In the genomic region with DNA sequence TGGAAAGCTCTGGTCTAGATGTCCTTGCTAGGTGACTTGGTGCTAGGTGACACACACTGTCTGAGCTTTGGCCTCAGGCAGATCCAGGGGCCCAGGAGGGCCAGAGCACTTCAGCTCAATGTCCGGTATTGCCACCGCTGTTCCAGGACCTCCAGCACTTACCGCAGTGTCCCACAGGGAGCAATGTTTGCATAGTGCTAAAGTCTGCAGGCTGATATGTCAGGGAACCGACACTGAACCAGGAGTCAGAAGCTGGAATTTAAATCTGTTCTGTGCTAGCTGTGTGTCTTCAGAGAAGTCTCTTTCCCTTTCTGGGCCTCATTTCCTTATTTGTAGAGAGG, we compare ENCODE assay signal across 1 cellular context.
TF ChIP-seq lines count a peak whose summit lies in the region.

No MANE protein-coding gene starts in this region.

TF ChIP-seq in HepG2, 621 proteins besides CTCF, POLR2A, EP300 and RAD21 (continued from another document and continues in another):
- TF ChIP-seq, protein P1, sequence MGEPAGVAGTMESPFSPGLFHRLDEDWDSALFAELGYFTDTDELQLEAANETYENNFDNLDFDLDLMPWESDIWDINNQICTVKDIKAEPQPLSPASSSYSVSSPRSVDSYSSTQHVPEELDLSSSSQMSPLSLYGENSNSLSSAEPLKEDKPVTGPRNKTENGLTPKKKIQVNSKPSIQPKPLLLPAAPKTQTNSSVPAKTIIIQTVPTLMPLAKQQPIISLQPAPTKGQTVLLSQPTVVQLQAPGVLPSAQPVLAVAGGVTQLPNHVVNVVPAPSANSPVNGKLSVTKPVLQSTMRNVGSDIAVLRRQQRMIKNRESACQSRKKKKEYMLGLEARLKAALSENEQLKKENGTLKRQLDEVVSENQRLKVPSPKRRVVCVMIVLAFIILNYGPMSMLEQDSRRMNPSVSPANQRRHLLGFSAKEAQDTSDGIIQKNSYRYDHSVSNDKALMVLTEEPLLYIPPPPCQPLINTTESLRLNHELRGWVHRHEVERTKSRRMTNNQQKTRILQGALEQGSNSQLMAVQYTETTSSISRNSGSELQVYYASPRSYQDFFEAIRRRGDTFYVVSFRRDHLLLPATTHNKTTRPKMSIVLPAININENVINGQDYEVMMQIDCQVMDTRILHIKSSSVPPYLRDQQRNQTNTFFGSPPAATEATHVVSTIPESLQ (CRISPR knock-in tag; conservative IDR thresholded peaks at IDR 0.05), result no peak
- TF ChIP-seq ELF1 (CRISPR knock-in tag; IDR thresholded peaks at IDR 0.05) (peak; percentile 63; the same call in 1 of the 2 replicates), ZNF101 (CRISPR knock-in tag; IDR thresholded peaks at IDR 0.05; ENCODE audit: borderline replicate concordance, low read depth) (no peak), NCOA1 (CRISPR knock-in tag; IDR thresholded peaks at IDR 0.05) (no peak), SIX4 (CRISPR knock-in tag; IDR thresholded peaks at IDR 0.05) (peak; percentile 54; the same call in 1 of the 2 replicates), RBM39 (IDR thresholded peaks at IDR 0.05; ENCODE audit: low read depth, low read length, poor library complexity, severe bottlenecking) (no peak), JUNB (CRISPR knock-in tag; IDR thresholded peaks at IDR 0.05; ENCODE audit: borderline replicate concordance) (no peak), ZC3H4 (CRISPR knock-in tag; IDR thresholded peaks at IDR 0.05; ENCODE audit: borderline replicate concordance) (no peak), PTBP1 (IDR thresholded peaks at IDR 0.05; ENCODE audit: low read depth, low read length, poor library complexity, severe bottlenecking) (no peak), HOXA7 (CRISPR knock-in tag; IDR thresholded peaks at IDR 0.05) (no peak), ZNF761 (CRISPR knock-in tag; conservative IDR thresholded peaks at IDR 0.05) (peak; percentile 48; the same call in 1 of the 2 replicates), NFYB (CRISPR knock-in tag; IDR thresholded peaks at IDR 0.05) (no peak; the same call in 1 of the 2 replicates), KDM2A (CRISPR knock-in tag; IDR thresholded peaks at IDR 0.05; ENCODE audit: borderline replicate concordance, low read depth) (peak; percentile 46; the same call in 1 of the 2 replicates), ZNF556 (CRISPR knock-in tag; IDR thresholded peaks at IDR 0.05; ENCODE audit: borderline replicate concordance) (peak; percentile 77; the same call in 1 of the 2 replicates), BRD4 (CRISPR knock-in tag; IDR thresholded peaks at IDR 0.05) (no peak), SETDB1 (CRISPR knock-in tag; IDR thresholded peaks at IDR 0.05; ENCODE audit: borderline replicate concordance) (no peak), ZNF550 (CRISPR knock-in tag; IDR thresholded peaks at IDR 0.05; ENCODE audit: borderline replicate concordance) (no peak), SYNCRIP (IDR thresholded peaks at IDR 0.05; ENCODE audit: insufficient read depth, low read depth, low read length) (no peak), ZNF780A (CRISPR knock-in tag; IDR thresholded peaks at IDR 0.05) (no peak), ZNF367 (CRISPR knock-in tag; IDR thresholded peaks at IDR 0.05; ENCODE audit: borderline replicate concordance) (0 out of 2 replicates have a peak, but pooled peaks have one; percentile 61), BORCS8-MEF2B (CRISPR knock-in tag; IDR thresholded peaks at IDR 0.05) (no peak), ZFY (CRISPR knock-in tag; IDR thresholded peaks at IDR 0.05) (peak; percentile 52), KAT8 (CRISPR knock-in tag; IDR thresholded peaks at IDR 0.05) (no peak; the same call in 1 of the 2 replicates), ZNF24 (IDR thresholded peaks at IDR 0.05) (0 out of 2 replicates have a peak, but pooled peaks have one; percentile 44), RFX3 (CRISPR knock-in tag; IDR thresholded peaks at IDR 0.05) (no peak), ZNF615 (CRISPR knock-in tag; IDR thresholded peaks at IDR 0.05; ENCODE audit: borderline replicate concordance) (no peak; the same call in 1 of the 2 replicates), ZKSCAN1 (IDR thresholded peaks at IDR 0.05; ENCODE audit: low read length) (no peak), KLF13 (CRISPR knock-in tag; IDR thresholded peaks at IDR 0.05) (no peak), ZBTB1 (CRISPR knock-in tag; IDR thresholded peaks at IDR 0.05; ENCODE audit: borderline replicate concordance) (no peak), DNMT3B (CRISPR knock-in tag; conservative IDR thresholded peaks at IDR 0.05) (no peak), CC2D1A (CRISPR knock-in tag; IDR thresholded peaks at IDR 0.05) (no peak), ZNF614 (CRISPR knock-in tag; IDR thresholded peaks at IDR 0.05; ENCODE audit: borderline replicate concordance) (peak; percentile 85; the same call in 1 of the 2 replicates), ZNF569 (CRISPR knock-in tag; IDR thresholded peaks at IDR 0.05; ENCODE audit: borderline replicate concordance) (no peak), ZNF570 (CRISPR knock-in tag; IDR thresholded peaks at IDR 0.05; ENCODE audit: borderline replicate concordance) (no peak), MBNL3 (CRISPR knock-in tag; conservative IDR thresholded peaks at IDR 0.05) (no peak), FOXM1 (CRISPR knock-in tag; IDR thresholded peaks at IDR 0.05) (no peak), HNRNPL (IDR thresholded peaks at IDR 0.05; ENCODE audit: low read depth, low read length) (no peak), PCBP1 (IDR thresholded peaks at IDR 0.05; ENCODE audit: borderline replicate concordance, low read depth, low read length) (no peak), PHF5A (CRISPR knock-in tag; IDR thresholded peaks at IDR 0.05; ENCODE audit: low read depth, unreplicated experiment) (peak; percentile 60), FOXO1 (CRISPR knock-in tag; IDR thresholded peaks at IDR 0.05) (peak; percentile 83), RBAK (CRISPR knock-in tag; IDR thresholded peaks at IDR 0.05) (no peak), ZNF383 (CRISPR knock-in tag; IDR thresholded peaks at IDR 0.05; ENCODE audit: borderline replicate concordance) (no peak), ZKSCAN8 (CRISPR knock-in tag; IDR thresholded peaks at IDR 0.05; ENCODE audit: borderline replicate concordance) (peak; percentile 73; the same call in 1 of the 2 replicates)
- TF ChIP-seq, protein P2, sequence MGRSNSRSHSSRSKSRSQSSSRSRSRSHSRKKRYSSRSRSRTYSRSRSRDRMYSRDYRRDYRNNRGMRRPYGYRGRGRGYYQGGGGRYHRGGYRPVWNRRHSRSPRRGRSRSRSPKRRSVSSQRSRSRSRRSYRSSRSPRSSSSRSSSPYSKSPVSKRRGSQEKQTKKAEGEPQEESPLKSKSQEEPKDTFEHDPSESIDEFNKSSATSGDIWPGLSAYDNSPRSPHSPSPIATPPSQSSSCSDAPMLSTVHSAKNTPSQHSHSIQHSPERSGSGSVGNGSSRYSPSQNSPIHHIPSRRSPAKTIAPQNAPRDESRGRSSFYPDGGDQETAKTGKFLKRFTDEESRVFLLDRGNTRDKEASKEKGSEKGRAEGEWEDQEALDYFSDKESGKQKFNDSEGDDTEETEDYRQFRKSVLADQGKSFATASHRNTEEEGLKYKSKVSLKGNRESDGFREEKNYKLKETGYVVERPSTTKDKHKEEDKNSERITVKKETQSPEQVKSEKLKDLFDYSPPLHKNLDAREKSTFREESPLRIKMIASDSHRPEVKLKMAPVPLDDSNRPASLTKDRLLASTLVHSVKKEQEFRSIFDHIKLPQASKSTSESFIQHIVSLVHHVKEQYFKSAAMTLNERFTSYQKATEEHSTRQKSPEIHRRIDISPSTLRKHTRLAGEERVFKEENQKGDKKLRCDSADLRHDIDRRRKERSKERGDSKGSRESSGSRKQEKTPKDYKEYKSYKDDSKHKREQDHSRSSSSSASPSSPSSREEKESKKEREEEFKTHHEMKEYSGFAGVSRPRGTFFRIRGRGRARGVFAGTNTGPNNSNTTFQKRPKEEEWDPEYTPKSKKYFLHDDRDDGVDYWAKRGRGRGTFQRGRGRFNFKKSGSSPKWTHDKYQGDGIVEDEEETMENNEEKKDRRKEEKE (IDR thresholded peaks at IDR 0.05), result no peak
- TF ChIP-seq, protein P3, sequence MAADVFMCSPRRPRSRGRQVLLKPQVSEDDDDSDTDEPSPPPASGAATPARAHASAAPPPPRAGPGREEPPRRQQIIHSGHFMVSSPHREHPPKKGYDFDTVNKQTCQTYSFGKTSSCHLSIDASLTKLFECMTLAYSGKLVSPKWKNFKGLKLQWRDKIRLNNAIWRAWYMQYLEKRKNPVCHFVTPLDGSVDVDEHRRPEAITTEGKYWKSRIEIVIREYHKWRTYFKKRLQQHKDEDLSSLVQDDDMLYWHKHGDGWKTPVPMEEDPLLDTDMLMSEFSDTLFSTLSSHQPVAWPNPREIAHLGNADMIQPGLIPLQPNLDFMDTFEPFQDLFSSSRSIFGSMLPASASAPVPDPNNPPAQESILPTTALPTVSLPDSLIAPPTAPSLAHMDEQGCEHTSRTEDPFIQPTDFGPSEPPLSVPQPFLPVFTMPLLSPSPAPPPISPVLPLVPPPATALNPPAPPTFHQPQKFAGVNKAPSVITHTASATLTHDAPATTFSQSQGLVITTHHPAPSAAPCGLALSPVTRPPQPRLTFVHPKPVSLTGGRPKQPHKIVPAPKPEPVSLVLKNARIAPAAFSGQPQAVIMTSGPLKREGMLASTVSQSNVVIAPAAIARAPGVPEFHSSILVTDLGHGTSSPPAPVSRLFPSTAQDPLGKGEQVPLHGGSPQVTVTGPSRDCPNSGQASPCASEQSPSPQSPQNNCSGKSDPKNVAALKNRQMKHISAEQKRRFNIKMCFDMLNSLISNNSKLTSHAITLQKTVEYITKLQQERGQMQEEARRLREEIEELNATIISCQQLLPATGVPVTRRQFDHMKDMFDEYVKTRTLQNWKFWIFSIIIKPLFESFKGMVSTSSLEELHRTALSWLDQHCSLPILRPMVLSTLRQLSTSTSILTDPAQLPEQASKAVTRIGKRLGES (CRISPR knock-in tag; IDR thresholded peaks at IDR 0.05; ENCODE audit: borderline replicate concordance), result no peak
- TF ChIP-seq, protein P4, sequence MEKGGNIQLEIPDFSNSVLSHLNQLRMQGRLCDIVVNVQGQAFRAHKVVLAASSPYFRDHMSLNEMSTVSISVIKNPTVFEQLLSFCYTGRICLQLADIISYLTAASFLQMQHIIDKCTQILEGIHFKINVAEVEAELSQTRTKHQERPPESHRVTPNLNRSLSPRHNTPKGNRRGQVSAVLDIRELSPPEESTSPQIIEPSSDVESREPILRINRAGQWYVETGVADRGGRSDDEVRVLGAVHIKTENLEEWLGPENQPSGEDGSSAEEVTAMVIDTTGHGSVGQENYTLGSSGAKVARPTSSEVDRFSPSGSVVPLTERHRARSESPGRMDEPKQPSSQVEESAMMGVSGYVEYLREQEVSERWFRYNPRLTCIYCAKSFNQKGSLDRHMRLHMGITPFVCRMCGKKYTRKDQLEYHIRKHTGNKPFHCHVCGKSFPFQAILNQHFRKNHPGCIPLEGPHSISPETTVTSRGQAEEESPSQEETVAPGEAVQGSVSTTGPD (CRISPR knock-in tag; IDR thresholded peaks at IDR 0.05), result 0 out of 2 replicates have a peak, but pooled peaks have one; percentile 36
- TF ChIP-seq, protein P5, sequence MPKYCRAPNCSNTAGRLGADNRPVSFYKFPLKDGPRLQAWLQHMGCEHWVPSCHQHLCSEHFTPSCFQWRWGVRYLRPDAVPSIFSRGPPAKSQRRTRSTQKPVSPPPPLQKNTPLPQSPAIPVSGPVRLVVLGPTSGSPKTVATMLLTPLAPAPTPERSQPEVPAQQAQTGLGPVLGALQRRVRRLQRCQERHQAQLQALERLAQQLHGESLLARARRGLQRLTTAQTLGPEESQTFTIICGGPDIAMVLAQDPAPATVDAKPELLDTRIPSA (CRISPR knock-in tag; IDR thresholded peaks at IDR 0.05; ENCODE audit: borderline replicate concordance), result no peak
- TF ChIP-seq, protein P6, sequence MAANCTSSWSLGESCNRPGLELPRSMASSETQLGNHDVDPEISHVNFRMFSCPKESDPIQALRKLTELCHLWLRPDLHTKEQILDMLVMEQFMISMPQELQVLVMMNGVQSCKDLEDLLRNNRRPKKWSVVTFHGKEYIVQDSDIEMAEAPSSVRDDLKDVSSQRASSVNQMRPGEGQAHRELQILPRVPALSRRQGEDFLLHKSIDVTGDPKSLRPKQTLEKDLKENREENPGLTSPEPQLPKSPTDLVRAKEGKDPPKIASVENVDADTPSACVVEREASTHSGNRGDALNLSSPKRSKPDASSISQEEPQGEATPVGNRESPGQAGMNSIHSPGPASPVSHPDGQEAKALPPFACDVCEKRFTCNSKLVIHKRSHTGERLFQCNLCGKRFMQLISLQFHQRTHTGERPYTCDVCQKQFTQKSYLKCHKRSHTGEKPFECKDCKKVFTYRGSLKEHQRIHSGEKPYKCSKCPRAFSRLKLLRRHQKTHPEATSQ (CRISPR knock-in tag; IDR thresholded peaks at IDR 0.05; ENCODE audit: borderline replicate concordance), result no peak
- TF ChIP-seq, protein P7, sequence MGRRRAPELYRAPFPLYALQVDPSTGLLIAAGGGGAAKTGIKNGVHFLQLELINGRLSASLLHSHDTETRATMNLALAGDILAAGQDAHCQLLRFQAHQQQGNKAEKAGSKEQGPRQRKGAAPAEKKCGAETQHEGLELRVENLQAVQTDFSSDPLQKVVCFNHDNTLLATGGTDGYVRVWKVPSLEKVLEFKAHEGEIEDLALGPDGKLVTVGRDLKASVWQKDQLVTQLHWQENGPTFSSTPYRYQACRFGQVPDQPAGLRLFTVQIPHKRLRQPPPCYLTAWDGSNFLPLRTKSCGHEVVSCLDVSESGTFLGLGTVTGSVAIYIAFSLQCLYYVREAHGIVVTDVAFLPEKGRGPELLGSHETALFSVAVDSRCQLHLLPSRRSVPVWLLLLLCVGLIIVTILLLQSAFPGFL (CRISPR knock-in tag; IDR thresholded peaks at IDR 0.05), result no peak
- TF ChIP-seq, protein P8, sequence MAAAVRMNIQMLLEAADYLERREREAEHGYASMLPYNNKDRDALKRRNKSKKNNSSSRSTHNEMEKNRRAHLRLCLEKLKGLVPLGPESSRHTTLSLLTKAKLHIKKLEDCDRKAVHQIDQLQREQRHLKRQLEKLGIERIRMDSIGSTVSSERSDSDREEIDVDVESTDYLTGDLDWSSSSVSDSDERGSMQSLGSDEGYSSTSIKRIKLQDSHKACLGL (CRISPR knock-in tag; IDR thresholded peaks at IDR 0.05), result no peak
- TF ChIP-seq, protein P9, sequence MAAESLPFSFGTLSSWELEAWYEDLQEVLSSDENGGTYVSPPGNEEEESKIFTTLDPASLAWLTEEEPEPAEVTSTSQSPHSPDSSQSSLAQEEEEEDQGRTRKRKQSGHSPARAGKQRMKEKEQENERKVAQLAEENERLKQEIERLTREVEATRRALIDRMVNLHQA (CRISPR knock-in tag; IDR thresholded peaks at IDR 0.05), result no peak
- TF ChIP-seq, protein P10, sequence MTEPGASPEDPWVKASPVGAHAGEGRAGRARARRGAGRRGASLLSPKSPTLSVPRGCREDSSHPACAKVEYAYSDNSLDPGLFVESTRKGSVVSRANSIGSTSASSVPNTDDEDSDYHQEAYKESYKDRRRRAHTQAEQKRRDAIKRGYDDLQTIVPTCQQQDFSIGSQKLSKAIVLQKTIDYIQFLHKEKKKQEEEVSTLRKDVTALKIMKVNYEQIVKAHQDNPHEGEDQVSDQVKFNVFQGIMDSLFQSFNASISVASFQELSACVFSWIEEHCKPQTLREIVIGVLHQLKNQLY (CRISPR knock-in tag; IDR thresholded peaks at IDR 0.05), result no peak
- TF ChIP-seq, protein P11, sequence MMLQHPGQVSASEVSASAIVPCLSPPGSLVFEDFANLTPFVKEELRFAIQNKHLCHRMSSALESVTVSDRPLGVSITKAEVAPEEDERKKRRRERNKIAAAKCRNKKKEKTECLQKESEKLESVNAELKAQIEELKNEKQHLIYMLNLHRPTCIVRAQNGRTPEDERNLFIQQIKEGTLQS (CRISPR knock-in tag; IDR thresholded peaks at IDR 0.05), result 0 out of 2 replicates have a peak, but pooled peaks have one; percentile 36
